8 cellular contexts compared by ENCODE assay signal in genomic region chr13:59696229-59696628, GRCh38.
"Had no signal": no experiment of that assay in that cellular context is flagged by ENCODE, and none has a peak within 500 bp of the region (broad histone marks: within the 10 kb centered on the region; RNA-seq: fewer than 3 reads in every experiment).

No MANE protein-coding gene starts in this region.

- H3K4me2 ChIP-seq: GM23338 had no signal

- ATAC-seq: GM23338, K562 had no signal

- H3K4me3 ChIP-seq: GM23338, K562 had no signal

- FAIRE-seq: H1, H54, K562 had no signal

- DNase-seq: H9, HCEC 1CT, IMR-90 had no signal

- H3K27ac ChIP-seq: HL-60 had no signal

- H2AFZ ChIP-seq: GM23338 had no signal
